Comparison of ENCODE assay signal across 8 cellular contexts in genomic region chr20:59031326-59032022, GRCh38. TPM values are rescaled to one million over a fixed set of nuclear protein-coding genes. Genes with fewer than 3 reads are reported as not detected.
DNase-seq lines count a peak whose midpoint lies in the region; ATAC-seq, FAIRE-seq and TF ChIP-seq lines count a peak whose summit lies in the region.

No MANE protein-coding gene starts in this region.

- H3K36me3 ChIP-seq in Caco-2 (ENCODE audit: control insufficient read depth, insufficient read depth, low read length) (peaks cover 13% of the 10 kb centered on the region), HUES64 (ENCODE audit: insufficient read depth, low read length) (peaks cover 73% of the 10 kb centered on the region)

- H3K36me3 Mint-ChIP-seq in Caco-2 (ENCODE audit: insufficient read depth, unreplicated experiment): peaks cover 93% of the 10 kb centered on the region
- H3K36me3 Mint-ChIP-seq in brain: peaks cover 44% of the 10 kb centered on the region
- H3K36me3 Mint-ChIP-seq in mesothelial cell of epicardium: peaks cover 30% of the 10 kb centered on the region

- no peak for FAIRE-seq in D721Med (lab: Jason Lieb, UNC)

- no TSS peak for BruUV-seq in Caco-2 (replicated peaks; lab: Mats Ljungman, UMichigan)

- ATAC-seq in omental fat pad (ENCODE audit: low FRiP score): no peak

- CTCF ChIA-PET in Caco-2 (lab: Charles Lee): interaction anchor here (0.6 to 1.3 kb wide), 10 partner anchors 11 to 791 kb away, joined by 3 to 11 read pairs (median 5); partner anchors contain the start of genes NELFCD and PRELID3B

- no peaks in the 10 kb centered on the region for H3K27me3 ChIP-seq in Caco-2 (replicated peaks; ENCODE audit: control insufficient read depth, insufficient read depth, low read length)
- H3K27me3 ChIP-seq in HUES64 (ENCODE audit: insufficient read depth, low read length): peaks cover 55% of the 10 kb centered on the region

- TF ChIP-seq CTCF in Caco-2 (IDR thresholded peaks at IDR 0.05; ENCODE audit: insufficient read depth in 1 of 2, low read depth in 1 of 2, low read length in 1 of 2, severe bottlenecking in 1 of 2, unreplicated experiment in 1 of 2): no peak
- no peak for TF ChIP-seq CTCF in brain (conservative IDR thresholded peaks at IDR 0.05)
- no peak for TF ChIP-seq CTCF in mesothelial cell of epicardium (IDR thresholded peaks at IDR 0.05; ENCODE audit: unreplicated experiment)
- no peak for TF ChIP-seq CTCF in omental fat pad (IDR thresholded peaks at IDR 0.05)
- no peak for TF ChIP-seq CTCF in D721Med (IDR thresholded peaks at IDR 0.05; ENCODE audit: insufficient read depth, missing control alignments)

- H3K27me3 Mint-ChIP-seq in Caco-2 (ENCODE audit: insufficient read depth, unreplicated experiment) (no peaks in the 10 kb centered on the region), brain (peaks cover 8% of the 10 kb centered on the region), mesothelial cell of epicardium (ENCODE audit: low read depth) (no peaks in the 10 kb centered on the region)

- peaks cover 21% of the 10 kb centered on the region for H3K4me1 ChIP-seq in Caco-2
- H3K4me1 ChIP-seq in HUES64 (ENCODE audit: insufficient read depth, low read length): peaks cover 17% of the 10 kb centered on the region

- H3K9me3 Mint-ChIP-seq in Caco-2 (ENCODE audit: unreplicated experiment): no peaks in the 10 kb centered on the region
- no peaks in the 10 kb centered on the region for H3K9me3 Mint-ChIP-seq in brain
- H3K9me3 Mint-ChIP-seq in mesothelial cell of epicardium: no peaks in the 10 kb centered on the region

- no peak for DNase-seq in Caco-2
- DNase-seq in mesothelial cell of epicardium (ENCODE audit: low spot score in 2 of 2, unreplicated experiment in 2 of 2): no peak
- no peak for DNase-seq in omental fat pad (ENCODE audit: low spot score)
- DNase-seq in activated CD4-positive, CD25-positive, alpha-beta regulatory T cell (lab: John Stamatoyannopoulos, UW): no peak
- no peak for DNase-seq in SKM-1 treated with dmso at 0.1 percent for 144 hours (lab: John Stamatoyannopoulos, UW; ENCODE audit: unreplicated experiment)
- no peak for DNase-seq in D721Med (ENCODE audit: insufficient read length, low spot score)

- H3K9me3 ChIP-seq in Caco-2 (no peaks in the 10 kb centered on the region), HUES64 (ENCODE audit: insufficient read depth, low read depth, low read length) (no peaks in the 10 kb centered on the region)

- H3K4me3 Mint-ChIP-seq in Caco-2 (ENCODE audit: unreplicated experiment) (peak overlapping the region; percentile 85), brain (peak overlapping the region; percentile 93 to 97 (median 96)), mesothelial cell of epicardium (peak overlapping the region; percentile 96)

- POLR2A ChIA-PET in Caco-2 (lab: Charles Lee): interaction anchor here (0.6 to 2.3 kb wide), 11 partner anchors 10 to 643 kb away, joined by 4 to 56 read pairs (median 12); partner anchors contain the start of genes NELFCD, PRELID3B, TUBB1 and VAPB

- H3K27ac Mint-ChIP-seq in Caco-2 (ENCODE audit: unreplicated experiment) (peak overlapping the region; percentile 90), brain (peak overlapping the region; percentile 95 to 98 (median 97)), mesothelial cell of epicardium (peak overlapping the region; percentile 96)

- intact Hi-C loops in Caco-2 (cut with micrococcal nuclease; ENCODE audit: unreplicated experiment): loop anchor here (1.0 to 5.0 kb wide), 6 partner anchors 11 to 159 kb away; partner anchors contain the start of genes CTSZ, NELFCD and PRELID3B

- H3K4me3 ChIP-seq in Caco-2 (ENCODE audit: low read depth, low read length): peak overlapping the region; percentile 94
- H3K4me3 ChIP-seq in HUES64 (ENCODE audit: low read length): peak overlapping the region; percentile 96

- WGBS in HUES64: 42% methylated on average over 18 of the region's 18 CpGs

- H3K4me1 Mint-ChIP-seq in Caco-2 (ENCODE audit: low read depth, unreplicated experiment): peaks cover 13% of the 10 kb centered on the region
- peaks cover 63% of the 10 kb centered on the region for H3K4me1 Mint-ChIP-seq in brain
- H3K4me1 Mint-ChIP-seq in mesothelial cell of epicardium: peaks cover 35% of the 10 kb centered on the region

- peak overlapping the region; percentile 68; the same call in 1 of the 2 replicates for H3K27ac ChIP-seq in HUES64 (ENCODE audit: low read depth, low read length)

- H3K9ac ChIP-seq in HUES64 (ENCODE audit: low read depth, low read length): peak overlapping the region; percentile 95

RNA-seq across cellular contexts. Expression of gene ATP5F1E, which starts 0.7 kb away (rescaled TPM):
- total RNA-seq in Caco-2 (2022) (181 and 186 TPM in 2 replicates), mesothelial cell of epicardium (46.7 to 52.7 TPM (median 47.8 TPM) in 3 replicates), omental fat pad (10 to 100 TPM; 33.4 to 46.4 (median 37.5) TPM)
- 49.4 TPM for polyA plus RNA-seq in HUES64 (2013, experiment 1 of 2)
- polyA plus RNA-seq in HUES64 (2013, experiment 2 of 2): 54.0 TPM
- 87.4 TPM for polyA plus RNA-seq in brain (ENCODE audit: insufficient read depth, low read depth, low replicate concordance)

RNA-seq across cellular contexts. Expression of gene PRELID3B, which starts 11.1 kb away (rescaled TPM):
- total RNA-seq in Caco-2 (2022) (170 and 171 TPM in 2 replicates), mesothelial cell of epicardium (44.9 to 45.5 TPM (median 45.2 TPM) in 3 replicates), omental fat pad (10 to 100 TPM; 33.1 to 71.1 (median 51.2) TPM)
- polyA plus RNA-seq in HUES64 (2013, experiment 1 of 2): 33.7 TPM
- polyA plus RNA-seq in HUES64 (2013, experiment 2 of 2): 35.1 TPM
- polyA plus RNA-seq in brain (ENCODE audit: insufficient read depth, low read depth, low replicate concordance): 38.3 TPM

RNA-seq across cellular contexts. Expression of gene TUBB1, which starts 12.2 kb away (rescaled TPM):
- total RNA-seq in Caco-2 (2022) (0.16 and 0.18 TPM in 2 replicates), mesothelial cell of epicardium (not detected in 3 replicates), omental fat pad (under 1 TPM; 0.19 to 0.56 (median 0.36) TPM)
- polyA plus RNA-seq in HUES64 (2013, experiment 1 of 2): not detected
- polyA plus RNA-seq in HUES64 (2013, experiment 2 of 2): not detected
- polyA plus RNA-seq in brain (ENCODE audit: insufficient read depth, low read depth, low replicate concordance): not detected

RNA-seq across cellular contexts. Expression of gene CTSZ, which starts 24.4 kb away (rescaled TPM):
- 202 and 228 TPM in 2 replicates for total RNA-seq in Caco-2 (2022)
- 22.7 TPM for polyA plus RNA-seq in HUES64 (2013, experiment 1 of 2)
- 25.9 TPM for polyA plus RNA-seq in HUES64 (2013, experiment 2 of 2)
- polyA plus RNA-seq in brain (ENCODE audit: insufficient read depth, low read depth, low replicate concordance): 32.2 TPM
- total RNA-seq in mesothelial cell of epicardium: 65.3 to 67.7 TPM (median 65.3 TPM) in 3 replicates
- total RNA-seq in omental fat pad: 100 to 1,000 TPM; 165 to 410 (median 217) TPM

RNA-seq across cellular contexts. Expression of gene NELFCD, which starts 50.4 kb away (rescaled TPM):
- 230 TPM in 2 replicates for total RNA-seq in Caco-2 (2022)
- 62.4 TPM for polyA plus RNA-seq in HUES64 (2013, experiment 1 of 2)
- 67.1 TPM for polyA plus RNA-seq in HUES64 (2013, experiment 2 of 2)
- 153 TPM for polyA plus RNA-seq in brain (ENCODE audit: insufficient read depth, low read depth, low replicate concordance)
- 106 to 112 TPM (median 108 TPM) in 3 replicates for total RNA-seq in mesothelial cell of epicardium
- total RNA-seq in omental fat pad: 10 to 100 TPM; 44.7 to 63.5 (median 53.4) TPM
